Comparison of ENCODE assay signal across 8 cellular contexts in genomic region chr11:62556872-62557631, GRCh38. TPM values are rescaled to one million over a fixed set of nuclear protein-coding genes. Genes with fewer than 3 reads are reported as not detected.
DNase-seq lines count a peak whose midpoint lies in the region; ATAC-seq, FAIRE-seq and TF ChIP-seq lines count a peak whose summit lies in the region.

No MANE protein-coding gene starts in this region.

- no peaks in the 10 kb centered on the region for H3K27me3 ChIP-seq in Loucy (ENCODE audit: insufficient read depth, low read length, poor library complexity, severe bottlenecking)
- no peaks in the 10 kb centered on the region for H3K27me3 ChIP-seq in astrocyte (ENCODE audit: insufficient read depth, low read length)

- no peak for DNase-seq in astrocyte (ENCODE audit: low read depth)
- DNase-seq in mucosa of descending colon: peak; percentile 54 to 68 (median 60)
- no peak for DNase-seq in DMS153 treated with DMSO at 0.1 percent for 48 hours (lab: John Stamatoyannopoulos, UW; ENCODE audit: unreplicated experiment)

- peaks cover 18% of the 10 kb centered on the region; the same call in 1 of the 2 replicates for H3K79me2 ChIP-seq in Loucy (ENCODE audit: insufficient read depth, low read length)
- peaks cover 22% of the 10 kb centered on the region for H3K79me2 ChIP-seq in astrocyte (ENCODE audit: insufficient read depth, low read length)

- peaks cover 11% of the 10 kb centered on the region for H4K20me1 ChIP-seq in Loucy (ENCODE audit: insufficient read depth, low read length, poor library complexity, severe bottlenecking)
- peaks cover 50% of the 10 kb centered on the region for H4K20me1 ChIP-seq in astrocyte (ENCODE audit: insufficient read depth, low read length)

- H2AFZ ChIP-seq in Loucy (ENCODE audit: low read length) (no peak overlapping the region), astrocyte (ENCODE audit: low read depth, low read length) (no peak overlapping the region)

- H3K4me3 Mint-ChIP-seq in astrocyte (ENCODE audit: unreplicated experiment): peak overlapping the region; percentile 52

- peak overlapping the region; percentile 76 for H3K9ac ChIP-seq in Loucy (ENCODE audit: low read depth, low read length, poor library complexity, severe bottlenecking)
- H3K9ac ChIP-seq in astrocyte (ENCODE audit: low read length): peak overlapping the region; percentile 39

- peaks cover 66% of the 10 kb centered on the region for H3K4me1 ChIP-seq in Loucy (ENCODE audit: insufficient read depth, low read length, poor library complexity, severe bottlenecking)
- H3K4me1 ChIP-seq in astrocyte (ENCODE audit: insufficient read depth, low read length): peaks cover 78% of the 10 kb centered on the region
- peaks cover 73% of the 10 kb centered on the region for H3K4me1 ChIP-seq in mucosa of descending colon (ENCODE audit: low read depth)

- H3K9me3 Mint-ChIP-seq in astrocyte (ENCODE audit: unreplicated experiment): no peaks in the 10 kb centered on the region

- H3K9me2 ChIP-seq in Loucy (replicated peaks; ENCODE audit: low read depth, low read length): no peaks in the 10 kb centered on the region

- H3K9me3 ChIP-seq in Loucy (ENCODE audit: insufficient read depth, low read depth, low read length): no peaks in the 10 kb centered on the region
- H3K9me3 ChIP-seq in astrocyte (ENCODE audit: insufficient read depth, low read depth, low read length): no peaks in the 10 kb centered on the region
- no peaks in the 10 kb centered on the region for H3K9me3 ChIP-seq in mucosa of descending colon

- TF ChIP-seq CTCF in 22Rv1 (IDR thresholded peaks at IDR 0.05) (no peak), Loucy (conservative IDR thresholded peaks at IDR 0.05; ENCODE audit: low read length) (no peak), astrocyte (IDR thresholded peaks at IDR 0.05; ENCODE audit: insufficient read depth, low read depth, low read length) (no peak), mucosa of descending colon (IDR thresholded peaks at IDR 0.05) (no peak)

- intact Hi-C loops in mucosa of descending colon (cut with DNase I, micrococcal nuclease): loop anchor here in 1 of 2 donors (5.0 kb wide), 1 partner anchor 135 kb away; no protein-coding TSS in a partner anchor

- H3K27ac ChIP-seq in 22Rv1 (peak overlapping the region; percentile 79), astrocyte (ENCODE audit: low read depth, low read length) (peak overlapping the region; percentile 82)

- H3K27ac Mint-ChIP-seq in astrocyte (ENCODE audit: unreplicated experiment): peak overlapping the region; percentile 95

- ATAC-seq in GM19025 (IDR thresholded peaks at IDR 0.05; ENCODE audit: low read depth, unreplicated experiment) (peak; percentile 27), mucosa of descending colon (no peak), HG02938 (IDR thresholded peaks at IDR 0.05; ENCODE audit: unreplicated experiment) (no peak), HG02840 (IDR thresholded peaks at IDR 0.05; ENCODE audit: low FRiP score, unreplicated experiment) (no peak)

- FAIRE-seq in astrocyte (lab: Jason Lieb, UNC): no peak

- peaks cover 22% of the 10 kb centered on the region for H3F3A ChIP-seq in Loucy (ENCODE audit: low read depth)

- peaks cover 73% of the 10 kb centered on the region for H3K4me1 Mint-ChIP-seq in astrocyte (ENCODE audit: low read depth, unreplicated experiment)

- peaks cover 33% of the 10 kb centered on the region for H3K36me3 ChIP-seq in Loucy (ENCODE audit: insufficient read depth, low read length)
- H3K36me3 ChIP-seq in astrocyte (ENCODE audit: insufficient read depth, low read length): peaks cover 24% of the 10 kb centered on the region
- peaks cover 4% of the 10 kb centered on the region for H3K36me3 ChIP-seq in mucosa of descending colon (ENCODE audit: low read depth)

- H3K36me3 Mint-ChIP-seq in astrocyte (ENCODE audit: low read depth, unreplicated experiment): peaks cover 22% of the 10 kb centered on the region

- H3K27me3 Mint-ChIP-seq in astrocyte (ENCODE audit: low read depth, unreplicated experiment): no peaks in the 10 kb centered on the region

- peak overlapping the region; percentile 89 for H3K4me2 ChIP-seq in Loucy (ENCODE audit: low read depth, low read length, poor library complexity, severe bottlenecking)
- H3K4me2 ChIP-seq in astrocyte (ENCODE audit: low read length): peak overlapping the region; percentile 78

- H3K4me3 ChIP-seq in Loucy (ENCODE audit: low read length, poor library complexity, severe bottlenecking): peak overlapping the region; percentile 71
- H3K4me3 ChIP-seq in astrocyte (ENCODE audit: insufficient read depth, low read depth, low read length): no peak overlapping the region
- H3K4me3 ChIP-seq in mucosa of descending colon: no peak overlapping the region

RNA-seq across cellular contexts. Expression of gene AHNAK, which starts 10.4 kb away (rescaled TPM):
- 305 and 378 TPM in 2 replicates for total RNA-seq in astrocyte
- total RNA-seq in mucosa of descending colon: 1,000 to 10,000 TPM in 1 of 3 donors, 100 to 1,000 TPM in 2; 473 to 1,283 (median 535) TPM

RNA-seq across cellular contexts. Expression of gene EEF1G, which starts 16.6 kb away (rescaled TPM):
- 1,185 and 1,298 TPM in 2 replicates for total RNA-seq in astrocyte
- 1,000 to 10,000 TPM; 1,059 to 1,365 (median 1,164) TPM for total RNA-seq in mucosa of descending colon

RNA-seq across cellular contexts. Expression of gene TUT1, which starts 34.3 kb away (rescaled TPM):
- total RNA-seq in astrocyte (16.8 and 18.3 TPM in 2 replicates), mucosa of descending colon (10 to 100 TPM; 11.9 to 19.8 (median 13.3) TPM)

RNA-seq across cellular contexts. Expression of gene MTA2, which starts 44.6 kb away (rescaled TPM):
- total RNA-seq in astrocyte (123 and 136 TPM in 2 replicates), mucosa of descending colon (10 to 100 TPM; 70.7 to 92.1 (median 89.6) TPM)

RNA-seq across cellular contexts. Expression of gene EML3, which starts 55.5 kb away (rescaled TPM):
- total RNA-seq in astrocyte (25.5 and 29.8 TPM in 2 replicates), mucosa of descending colon (10 to 100 TPM; 54.6 to 57.7 (median 57.7) TPM)

Comparison
In these comparisons a context has a peak if more than half of its experiments do, and no peak if none do; other contexts are left out.
1. DNase-seq: peak in mucosa of descending colon (3 of 3); none in astrocyte (single experiment) and DMS153 treated with DMSO at 0.1 percent for 48 hours (single experiment).